In the genomic region with DNA sequence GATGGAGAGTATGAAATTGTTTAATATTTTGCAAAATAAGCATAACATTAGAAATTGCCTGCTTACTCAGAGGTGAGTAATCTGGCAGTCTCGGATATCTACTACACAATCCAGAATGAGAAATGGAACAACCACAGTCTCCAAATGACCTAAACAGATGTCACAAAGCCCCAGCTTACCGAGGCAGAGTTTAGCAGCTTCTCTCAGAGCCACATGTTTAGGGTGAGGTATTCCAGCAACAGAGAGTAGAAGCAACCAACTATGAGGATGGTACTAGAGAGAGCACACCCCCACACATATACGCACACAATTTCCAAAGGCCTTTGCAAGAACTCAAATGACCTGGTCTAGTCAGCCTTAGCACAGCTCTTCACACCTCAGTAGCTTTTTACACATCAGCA, we compare ENCODE assay signal across 16 cellular contexts.
DNase-seq lines count a peak whose midpoint lies in the region; ATAC-seq and TF ChIP-seq lines count a peak whose summit lies in the region.
"Had no signal": no experiment of that assay in that cellular context is flagged by ENCODE, and none has a peak within 500 bp of the region (broad histone marks: within the 10 kb centered on the region; RNA-seq: fewer than 3 reads in every experiment).

No MANE protein-coding gene starts in this region.

- H3K4me2 ChIP-seq in hepatocyte: no peak overlapping the region

- H3K79me2 ChIP-seq in hepatocyte: no peaks in the 10 kb centered on the region

- no peaks in the 10 kb centered on the region for H4K20me1 ChIP-seq in hepatocyte (ENCODE audit: insufficient read depth, poor library complexity, severe bottlenecking)

- H2AFZ ChIP-seq in hepatocyte: no peak overlapping the region

- DNase-seq in ELR (ENCODE audit: low read depth) (peak; percentile 83), RWPE2 (ENCODE audit: low spot score) (no peak), fibroblast of peridontal ligament (ENCODE audit: extremely low read depth) (peak; percentile 87), omental fat pad (ENCODE audit: low spot score) (no peak), hepatocyte (ENCODE audit: low spot score) (no peak), erythroblast (lab: John Stamatoyannopoulos, UW) (no peak), LoVo (ENCODE audit: low spot score) (no peak)
- DNase-seq in activated naive CD4-positive, alpha-beta T cell treated with anti-CD3 and anti-CD28 coated beads, Interleukin-2, amount 50 U/mL, for 16 hours: no peak
- DNase-seq: activated naive CD4-positive, alpha-beta T cell treated with Interleukin-2 at 50 U/mL for 16 hours; Caco-2; foreskin melanocyte; left cardiac atrium; NCI-H2029; SIG-M5; small intestine; substantia nigra had no signal

- H3K9me3 ChIP-seq in RWPE2 (ENCODE audit: severe bottlenecking) (no peaks in the 10 kb centered on the region), hepatocyte (ENCODE audit: low read depth) (no peaks in the 10 kb centered on the region)
- H3K9me3 ChIP-seq: Caco-2 had no signal

- H3K27me3 ChIP-seq in RWPE2 (ENCODE audit: insufficient read depth, poor library complexity, severe bottlenecking) (no peaks in the 10 kb centered on the region), hepatocyte (no peaks in the 10 kb centered on the region)

- H3K36me3 ChIP-seq in RWPE2 (ENCODE audit: low read depth) (no peaks in the 10 kb centered on the region), hepatocyte (replicated peaks; ENCODE audit: insufficient read depth, low read depth) (no peaks in the 10 kb centered on the region)

- ATAC-seq in RWPE2 (ENCODE audit: low read depth) (peak; percentile 60; the same call in 2 of the 3 replicates), omental fat pad (ENCODE audit: low FRiP score) (peak; percentile 48)

- no peaks in the 10 kb centered on the region for H3K9me2 ChIP-seq in hepatocyte (replicated peaks; ENCODE audit: insufficient read depth)

- TF ChIP-seq CTCF in RWPE2 (IDR thresholded peaks at IDR 0.05; ENCODE audit: poor library complexity, severe bottlenecking) (no peak), omental fat pad (IDR thresholded peaks at IDR 0.05) (no peak), hepatocyte (IDR thresholded peaks at IDR 0.05; ENCODE audit: poor library complexity) (no peak)

- 91% methylated on average over 3 of the region's 3 CpGs for WGBS in hepatocyte (ENCODE audit: low lambda C conversion rate, missing lambda C conversion rate)

- H3K4me1 ChIP-seq in RWPE2 (ENCODE audit: insufficient read depth, poor library complexity, severe bottlenecking): no peaks in the 10 kb centered on the region
- H3K4me1 ChIP-seq in hepatocyte (ENCODE audit: insufficient read depth): no peaks in the 10 kb centered on the region
- H3K4me1 ChIP-seq: Caco-2 had no signal

- no peak overlapping the region for H3K4me3 ChIP-seq in RWPE2 (ENCODE audit: severe bottlenecking)
- H3K4me3 ChIP-seq in hepatocyte: no peak overlapping the region

- no peak overlapping the region for H3K27ac ChIP-seq in RWPE2 (ENCODE audit: poor library complexity, severe bottlenecking)
- H3K27ac ChIP-seq in hepatocyte: no peak overlapping the region

- TF ChIP-seq POLR2A in erythroblast (IDR thresholded peaks at IDR 0.05; ENCODE audit: low read length): no peak

Comparison
In these comparisons a context has a peak if more than half of its experiments do, and no peak if none do; other contexts are left out.
1. DNase-seq: peak in ELR (single experiment) and fibroblast of peridontal ligament (single experiment); none in RWPE2 (single experiment), omental fat pad (single experiment), hepatocyte (single experiment), erythroblast (0 of 2), activated naive CD4-positive, alpha-beta T cell treated with anti-CD3 and anti-CD28 coated beads, Interleukin-2, amount 50 U/mL, for 16 hours (single experiment) and LoVo (single experiment).